16 cellular contexts compared by ENCODE assay signal in genomic region chr6:37675100-37675499, GRCh38. TPM values are rescaled to one million over a fixed set of nuclear protein-coding genes. Genes with fewer than 3 reads are reported as not detected.
DNase-seq lines count a peak whose midpoint lies in the region; ATAC-seq lines count a peak whose summit lies in the region.
"Had no signal": no experiment of that assay in that cellular context is flagged by ENCODE, and none has a peak within 500 bp of the region (broad histone marks: within the 10 kb centered on the region; RNA-seq: fewer than 3 reads in every experiment).

No MANE protein-coding gene starts in this region.

- DNase-seq in caudate nucleus (lab: John Stamatoyannopoulos, UW) = no peak
- no peak for DNase-seq in putamen (ENCODE audit: low spot score)
- DNase-seq in iPS-NIHi11 (ENCODE audit: low spot score) = no peak
- DNase-seq: 8988T; Calu3; CD4-positive, alpha-beta memory T cell; COR-L47; DMS53; GF-D8; H9 had no signal

- no peak for ATAC-seq in GM19463 (IDR thresholded peaks at IDR 0.05; ENCODE audit: unreplicated experiment)
- ATAC-seq: GM23338, HCT116 had no signal

- peak overlapping the region; percentile 97 for H3K27ac ChIP-seq in angular gyrus (ENCODE audit: low read depth, low read length)
- peak overlapping the region; percentile 99 for H3K27ac ChIP-seq in caudate nucleus (ENCODE audit: low read depth, low read length)
- peak overlapping the region; percentile 97 for H3K27ac ChIP-seq in layer of hippocampus (ENCODE audit: low read depth, low read length)
- H3K27ac ChIP-seq in temporal lobe (ENCODE audit: low read depth, low read length) = peak overlapping the region; percentile 99

- H3K27me3 ChIP-seq in layer of hippocampus (ENCODE audit: control insufficient read depth, insufficient read depth, low read length) = no peaks in the 10 kb centered on the region

RNA-seq across cellular contexts. Expression of gene MDGA1, which starts 22.6 kb away (rescaled TPM):
- 52.6 TPM for total RNA-seq in temporal lobe
